In the genomic region with DNA sequence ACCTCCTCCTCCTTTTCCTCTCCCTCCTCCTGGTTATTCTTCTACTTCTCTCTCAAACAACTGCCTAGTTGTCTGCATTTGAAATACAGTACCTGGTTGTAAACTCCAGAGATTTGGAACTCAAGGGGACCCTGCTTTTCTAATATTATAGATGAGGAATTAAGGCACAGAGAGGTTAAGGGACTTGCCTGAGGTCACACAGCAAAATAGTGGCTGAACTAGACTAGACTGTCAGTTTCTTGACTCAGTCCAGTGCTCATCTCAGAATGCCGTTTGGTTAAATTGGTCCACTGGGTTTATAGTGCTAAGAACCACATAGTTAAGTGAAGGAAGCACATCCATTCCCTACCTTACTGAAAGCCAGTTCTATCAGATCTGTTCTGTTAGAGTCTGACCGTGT, we compare ENCODE assay signal across 25 cellular contexts.
A peak's percentile ranks its signal among the peaks of the same experiment; 100 is the strongest.
DNase-seq lines count a peak whose midpoint lies in the region; ATAC-seq, FAIRE-seq and TF ChIP-seq lines count a peak whose summit lies in the region.
"Had no signal": no experiment of that assay in that cellular context is flagged by ENCODE, and none has a peak within 500 bp of the region (broad histone marks: within the 10 kb centered on the region; RNA-seq: fewer than 3 reads in every experiment).

No MANE protein-coding gene starts in this region.

- TF ChIP-seq EP300 in HepG2 (IDR thresholded peaks at IDR 0.05; ENCODE audit: low read depth in 2 of 2, low read length in 2 of 2) (no peak), HepG2 (CRISPR knock-in tag; IDR thresholded peaks at IDR 0.05; ENCODE audit: borderline replicate concordance) (no peak), K562 (IDR thresholded peaks at IDR 0.05; ENCODE audit: low read length) (no peak)

- H3K4me3 Mint-ChIP-seq in neural crest cell = no peak overlapping the region
- H3K4me3 Mint-ChIP-seq in CD4-positive, alpha-beta T cell = no peak overlapping the region
- H3K4me3 Mint-ChIP-seq: CD14-positive monocyte; CD4-positive, CD25-positive, alpha-beta regulatory T cell; CD8-positive, alpha-beta T cell had no signal

- H4K20me1 ChIP-seq in HepG2 (ENCODE audit: insufficient read depth, low read length) (no peaks in the 10 kb centered on the region), K562 (replicated peaks; ENCODE audit: control insufficient read depth, insufficient read depth, low read length) (no peaks in the 10 kb centered on the region; the same call in 1 of the 2 replicates)
- H4K20me1 ChIP-seq: BLaER1 had no signal

- H3K36me3 Mint-ChIP-seq in neural crest cell (ENCODE audit: low read depth) = peaks cover 3% of the 10 kb centered on the region
- H3K36me3 Mint-ChIP-seq in CD4-positive, alpha-beta T cell (ENCODE audit: low read depth) = no peaks in the 10 kb centered on the region
- H3K36me3 Mint-ChIP-seq: CD14-positive monocyte; CD4-positive, CD25-positive, alpha-beta regulatory T cell; CD8-positive, alpha-beta T cell had no signal

- H3K9me1 ChIP-seq in K562 (ENCODE audit: control insufficient read depth, insufficient read depth, low read length) = no peaks in the 10 kb centered on the region

- H3K4me2 ChIP-seq in HepG2 (ENCODE audit: low read depth, low read length) = no peak overlapping the region
- no peak overlapping the region for H3K4me2 ChIP-seq in K562 (ENCODE audit: insufficient read depth, low read length)
- H3K4me2 ChIP-seq: BLaER1 had no signal

- TF ChIP-seq CTCF in HepG2 (CRISPR knock-in tag; IDR thresholded peaks at IDR 0.05) (no peak), right lobe of liver (IDR thresholded peaks at IDR 0.05) (no peak), K562 (IDR thresholded peaks at IDR 0.05 in 2 of 3, conservative IDR thresholded peaks at IDR 0.05 in 1 of 3; ENCODE audit: insufficient read depth in 2 of 3, low read depth in 1 of 3, low read length in 3 of 3) (no peak), neural crest cell (conservative IDR thresholded peaks at IDR 0.05) (no peak)
- no peak for TF ChIP-seq CTCF in CD4-positive, alpha-beta T cell (IDR thresholded peaks at IDR 0.05)

- H3K36me3 ChIP-seq in HepG2 (replicated peaks in 1 of 2; ENCODE audit: control insufficient read depth in 1 of 2, insufficient read depth in 2 of 2, low read length in 2 of 2) (no peaks in the 10 kb centered on the region), right lobe of liver (no peaks in the 10 kb centered on the region), K562 (ENCODE audit: control insufficient read depth, insufficient read depth, low read length) (no peaks in the 10 kb centered on the region)
- H3K36me3 ChIP-seq: BE2C, BLaER1 had no signal

- CTCF ChIA-PET in HepG2 (lab: Yijun Ruan, JAX; ENCODE audit: low intra/inter-chr PET ratio, low total read pairs) = no interaction called here
- CTCF ChIA-PET in K562 (lab: Yijun Ruan, JAX; ENCODE audit: low intra/inter-chr PET ratio) = no interaction called here
- CTCF ChIA-PET in CD4-positive, alpha-beta T cell (lab: Charles Lee) = no interaction called here

- H3K27me3 ChIP-seq in HepG2 (ENCODE audit: control insufficient read depth in 1 of 2, insufficient read depth in 2 of 2, low read length in 2 of 2) (peaks cover 0 to 2% of the 10 kb centered on the region in 2 experiments; a peak in 1 of 5 replicates), right lobe of liver (no peaks in the 10 kb centered on the region), K562 (ENCODE audit: control insufficient read depth in 2 of 2, insufficient read depth in 2 of 2, low read length in 2 of 2) (peaks cover 0 to 23% of the 10 kb centered on the region in 2 experiments; a peak in 3 of 5 replicates)
- peaks cover 12% of the 10 kb centered on the region for H3K27me3 ChIP-seq in CD4-positive, alpha-beta T cell (ENCODE audit: control insufficient read depth, insufficient read depth, low read length)
- H3K27me3 ChIP-seq: BLaER1 had no signal

- 30% methylated on average over 2 of the region's 2 CpGs for WGBS in HepG2 (ENCODE audit: low lambda C conversion rate)
- WGBS in right lobe of liver (ENCODE audit: insufficient coverage, low coverage, low lambda C conversion rate, missing lambda C conversion rate) = 73% methylated on average over 2 of the region's 2 CpGs
- 9% methylated on average over 2 of the region's 2 CpGs for WGBS in K562 (ENCODE audit: insufficient coverage, low coverage, missing lambda C conversion rate)

- no TSS peak for BruUV-seq in HepG2 (replicated peaks; lab: Mats Ljungman, UMichigan)
- BruUV-seq in K562 (replicated peaks; lab: Mats Ljungman, UMichigan) = no TSS peak

- peaks cover 42% of the 10 kb centered on the region for H3K4me1 ChIP-seq in HepG2 (ENCODE audit: insufficient read depth, low read length)
- peaks cover 0 to 10% (median 0%) of the 10 kb centered on the region in 4 donors for H3K4me1 ChIP-seq in right lobe of liver
- no peaks in the 10 kb centered on the region for H3K4me1 ChIP-seq in K562 (replicated peaks in 1 of 2; ENCODE audit: control insufficient read depth in 2 of 2, insufficient read depth in 2 of 2, low read length in 2 of 2)
- H3K4me1 ChIP-seq: BE2C, BLaER1, Caco-2 had no signal

- ATAC-seq in HepG2 (no peak), right lobe of liver (no peak), K562 (no peak)
- no peak for ATAC-seq in CD4-positive, alpha-beta T cell (ENCODE audit: poor library complexity)
- ATAC-seq: CD8-positive, alpha-beta T cell; GM12878 had no signal

- no peak overlapping the region for H3K27ac ChIP-seq in HepG2 (ENCODE audit: extremely low read length, insufficient read depth, low read length)
- no peak overlapping the region for H3K27ac ChIP-seq in right lobe of liver
- no peak overlapping the region for H3K27ac ChIP-seq in K562 (ENCODE audit: extremely low read depth, low read depth, low read length)
- no peak overlapping the region for H3K27ac ChIP-seq in CD4-positive, alpha-beta T cell (ENCODE audit: low read depth, low read length)
- H3K27ac ChIP-seq: 22Rv1, BLaER1 had no signal

- H3K9me3 Mint-ChIP-seq in neural crest cell = peaks cover 6% of the 10 kb centered on the region
- H3K9me3 Mint-ChIP-seq in CD4-positive, alpha-beta T cell = no peaks in the 10 kb centered on the region

- H3K9ac ChIP-seq in HepG2 (ENCODE audit: insufficient read depth, low read depth, low read length) (no peak overlapping the region), K562 (ENCODE audit: insufficient read depth in 1 of 2, low read depth in 2 of 2, low read length in 2 of 2) (no peak overlapping the region)
- H3K9ac ChIP-seq: BLaER1 had no signal

- peaks cover 8% of the 10 kb centered on the region for H3K27me3 Mint-ChIP-seq in neural crest cell (ENCODE audit: low read depth)
- peaks cover 26% of the 10 kb centered on the region for H3K27me3 Mint-ChIP-seq in CD4-positive, alpha-beta T cell

- H3K4me1 Mint-ChIP-seq in neural crest cell = no peaks in the 10 kb centered on the region
- H3K4me1 Mint-ChIP-seq in CD4-positive, alpha-beta T cell (ENCODE audit: low read depth) = no peaks in the 10 kb centered on the region
- H3K4me1 Mint-ChIP-seq: CD14-positive monocyte; CD4-positive, CD25-positive, alpha-beta regulatory T cell had no signal

- POLR2A ChIA-PET in HepG2 (lab: Yijun Ruan, JAX) (no interaction called here), K562 (lab: Yijun Ruan, JAX) (no interaction called here)
- POLR2A ChIA-PET in CD4-positive, alpha-beta T cell (lab: Charles Lee) = no interaction called here

- no peak overlapping the region for H2AFZ ChIP-seq in HepG2 (ENCODE audit: low read length)
- H2AFZ ChIP-seq in K562 (ENCODE audit: low read depth, low read length) = no peak overlapping the region

- intact Hi-C loops in HepG2 (cut with micrococcal nuclease; ENCODE audit: unreplicated experiment) (no loop called here), right lobe of liver (cut with DNase I) (no loop called here), K562 (cut with micrococcal nuclease) (no loop called here)
- intact Hi-C loops in CD4-positive, alpha-beta T cell (cut with DNase I, micrococcal nuclease) = no loop called here

- no peak for TF ChIP-seq POLR2A in HepG2 (IDR thresholded peaks at IDR 0.05; ENCODE audit: insufficient read depth in 1 of 2, low read depth in 2 of 2, low read length in 2 of 2)
- no peak for TF ChIP-seq POLR2A in right lobe of liver (IDR thresholded peaks at IDR 0.05)
- no peak for TF ChIP-seq POLR2A in K562 (conservative IDR thresholded peaks at IDR 0.05)

- no peaks in the 10 kb centered on the region for H3K79me2 ChIP-seq in HepG2 (ENCODE audit: insufficient read depth, low read length)
- H3K79me2 ChIP-seq in K562 (ENCODE audit: control insufficient read depth, insufficient read depth, low read length) = no peaks in the 10 kb centered on the region

- peak overlapping the region; percentile 79 for H3K27ac Mint-ChIP-seq in neural crest cell (ENCODE audit: unreplicated experiment)
- H3K27ac Mint-ChIP-seq in CD4-positive, alpha-beta T cell = no peak overlapping the region
- H3K27ac Mint-ChIP-seq: CD14-positive monocyte; CD8-positive, alpha-beta T cell had no signal

- TF ChIP-seq RAD21 in HepG2 (CRISPR knock-in tag; IDR thresholded peaks at IDR 0.05) = no peak
- no peak for TF ChIP-seq RAD21 in K562 (CRISPR knock-in tag; conservative IDR thresholded peaks at IDR 0.05 in 1 of 2, IDR thresholded peaks at IDR 0.05 in 1 of 2)

- no peak for FAIRE-seq in HepG2 (lab: Jason Lieb, UNC)
- FAIRE-seq in HTR-8/SVneo (lab: Jason Lieb, UNC) = peak; percentile 31
- no peak for FAIRE-seq in K562 (lab: Jason Lieb, UNC)
- FAIRE-seq: D721Med, GM12878, GM12892, GM18507 had no signal

- H3K4me3 ChIP-seq in HepG2 (replicated peaks in 1 of 3; ENCODE audit: insufficient read depth in 1 of 3, low read depth in 2 of 3, low read length in 3 of 3) = no peak overlapping the region
- H3K4me3 ChIP-seq in right lobe of liver = no peak overlapping the region
- no peak overlapping the region for H3K4me3 ChIP-seq in K562
- H3K4me3 ChIP-seq: BLaER1, GM12878 had no signal

- peaks cover 14% of the 10 kb centered on the region for H3K9me3 ChIP-seq in HepG2 (ENCODE audit: low read length)
- H3K9me3 ChIP-seq in right lobe of liver = peaks cover 0 to 7% (median 2%) of the 10 kb centered on the region in 4 donors
- no peaks in the 10 kb centered on the region for H3K9me3 ChIP-seq in K562 (replicated peaks; ENCODE audit: control insufficient read depth, insufficient read depth, low read depth, low read length)
- H3K9me3 ChIP-seq in CD4-positive, alpha-beta T cell (ENCODE audit: control insufficient read depth, low read length) = peaks cover 4% of the 10 kb centered on the region
- H3K9me3 ChIP-seq: BE2C had no signal

- in situ Hi-C loops in HepG2 (cut with HindIII; ENCODE audit: extremely low pct_ligation_motif_present, low pct_unique_long_range_greater_than_20kb) (no loop called here), K562 (cut with MboI) (loop anchor here (10.0 kb wide), 2 partner anchors 601 to 941 kb away; no protein-coding TSS in a partner anchor)

- DNase-seq in HepG2 (ENCODE audit: low spot score) (no peak), right lobe of liver (no peak), HTR-8/SVneo (ENCODE audit: insufficient read length, low spot score) (no peak), K562 (ENCODE audit: extremely low read depth in 1 of 4, low spot score in 3 of 4) (no peak), neural crest cell (ENCODE audit: low read depth, low spot score) (no peak), nucleus accumbens (lab: John Stamatoyannopoulos, UW) (no peak), DMS153 treated with DMSO at 0.1 percent for 48 hours (lab: John Stamatoyannopoulos, UW; ENCODE audit: unreplicated experiment) (no peak)
- no peak for DNase-seq in CD4-positive, alpha-beta T cell
- DNase-seq: ACHN; BE2C; C1 segment of cervical spinal cord; Caco-2; CD4-positive, CD25-positive, alpha-beta regulatory T cell; CD8-positive, alpha-beta T cell; DMS79; DND-41; EL; GDM1 had no signal
